Comparison of ENCODE assay signal across 38 cellular contexts in genomic region chr22:29886601-29887000, GRCh38. TPM values are rescaled to one million over a fixed set of nuclear protein-coding genes. Genes with fewer than 3 reads are reported as not detected.
DNase-seq lines count a peak whose midpoint lies in the region; ATAC-seq, FAIRE-seq and TF ChIP-seq lines count a peak whose summit lies in the region.
"Had no signal": no experiment of that assay in that cellular context is flagged by ENCODE, and none has a peak within 500 bp of the region (broad histone marks: within the 10 kb centered on the region; RNA-seq: fewer than 3 reads in every experiment).

No MANE protein-coding gene starts in this region.

- TF ChIP-seq EP300 in SK-N-SH (IDR thresholded peaks at IDR 0.05; ENCODE audit: borderline replicate concordance in 1 of 2, low read depth in 1 of 2, low read length in 1 of 2): no peak

- H3K27me3 ChIP-seq in SK-N-SH (ENCODE audit: insufficient read depth) (no peaks in the 10 kb centered on the region), tibial artery (no peaks in the 10 kb centered on the region)
- H3K27me3 ChIP-seq: adrenal gland, body of pancreas, esophagus muscularis mucosa, heart right ventricle, upper lobe of left lung had no signal

- peaks cover 0 to 3% (median 0%) of the 10 kb centered on the region in 3 donors for H3K36me3 Mint-ChIP-seq in naive thymus-derived CD8-positive, alpha-beta T cell
- H3K36me3 Mint-ChIP-seq: naive B cell; stimulated activated memory B cell treated with anti-CD40 and anti-IgM and Interleukin-4, amounts not matched to agents 10 μg/mL and 1 μg/mL and 100 μg/mL, for 72 hours had no signal

- ATAC-seq in SK-N-SH treated with all-trans-retinoic acid at 6 μM for 48 hours: no peak
- no peak for ATAC-seq in naive thymus-derived CD8-positive, alpha-beta T cell
- ATAC-seq: activated CD4-positive, CD25-positive, alpha-beta regulatory T cell treated with anti-CD3 and anti-CD28 coated beads, Interleukin-2, amount 50 U/mL, for 24 hours; activated T-cell treated with anti-CD3 and anti-CD28 coated beads, Interleukin-2, amount 50 U/mL, for 72 hours; body of pancreas; heart right ventricle; K562; sciatic nerve; stimulated activated memory B cell treated with anti-CD40 and anti-IgM and Interleukin-4, amounts not matched to agents 10 μg/mL and 1 μg/mL and 100 μg/mL, for 72 hours had no signal

- TF ChIP-seq CTCF in SK-N-SH (IDR thresholded peaks at IDR 0.05) (no peak), kidney (IDR thresholded peaks at IDR 0.05; ENCODE audit: borderline replicate concordance, extremely low read depth, insufficient read depth) (no peak), tibial artery (IDR thresholded peaks at IDR 0.05) (no peak)

- DNase-seq in SK-N-SH (no peak), SIG-M5 treated with dmso at 0.1 percent for 504 hours (lab: John Stamatoyannopoulos, UW; ENCODE audit: unreplicated experiment) (peak; percentile 83), kidney (no peak), OCI-M2 (lab: John Stamatoyannopoulos, UW; ENCODE audit: unreplicated experiment) (no peak), tibial artery (no peak)
- no peak for DNase-seq in activated CD4-positive, CD25-positive, alpha-beta regulatory T cell treated with anti-CD3 and anti-CD28 coated beads, Interleukin-2, amount 50 U/mL, for 72 hours
- no peak for DNase-seq in naive thymus-derived CD8-positive, alpha-beta T cell
- DNase-seq: activated CD4-positive, alpha-beta T cell treated with anti-CD3 and anti-CD28 coated beads, Interleukin-2, amount 50 U/mL, for 48 hours; activated naive CD4-positive, alpha-beta T cell treated with Interleukin-2 at 50 U/mL for 16 hours; activated T-cell treated with anti-CD3 and anti-CD28 coated beads, Interleukin-2, amount 50 U/mL, for 72 hours; adrenal gland; body of pancreas; Caco-2; DMS53; foreskin melanocyte; GM23248; heart right ventricle; midbrain; naive B cell; NCI-H1436 treated with DMSO at 0.1 percent for 48 hours; NCI-H2107; NCI-H748 treated with DMSO at 0.1 percent for 48 hours; nucleus accumbens; T-helper 2 cell; upper lobe of left lung had no signal

- no peak for TF ChIP-seq RAD21 in SK-N-SH (IDR thresholded peaks at IDR 0.05; ENCODE audit: low read length)

- peaks cover 6 to 26% (median 18%) of the 10 kb centered on the region in 4 donors for H3K4me1 Mint-ChIP-seq in naive thymus-derived CD8-positive, alpha-beta T cell

- POLR2A ChIA-PET in SK-N-SH (lab: Yijun Ruan, JAX): interaction anchor here (0.6 kb wide), 1 partner anchor 59 kb away, joined by 3 read pairs; no protein-coding TSS in a partner anchor
- POLR2A ChIA-PET in naive thymus-derived CD8-positive, alpha-beta T cell (lab: Charles Lee): no interaction called here

- H3K4me2 ChIP-seq in SK-N-SH: 0 out of 2 replicates have a peak overlapping the region, but pooled peaks have one; percentile 8

- CTCF ChIA-PET in SK-N-SH (lab: Yijun Ruan, JAX): interaction anchor here (1.0 to 2.8 kb wide), 3 partner anchors 57 to 377 kb away, joined by 3 to 12 read pairs (median 3); no protein-coding TSS in a partner anchor

- no peak overlapping the region for H3K4me3 Mint-ChIP-seq in naive thymus-derived CD8-positive, alpha-beta T cell
- H3K4me3 Mint-ChIP-seq: activated T-cell treated with anti-CD3 and anti-CD28 coated beads, Interleukin-2, amount 50 U/mL, for 72 hours; central memory CD8-positive, alpha-beta T cell; dendritic cell treated with granulocyte-macrophage colony-stimulating factor and Interleukin-4, amounts not matched to agents 40 ng/mL and 50 ng/mL, for 4 days; naive B cell; stimulated activated memory B cell treated with anti-CD40 and anti-IgM and Interleukin-4, amounts not matched to agents 10 μg/mL and 1 μg/mL and 100 μg/mL, for 72 hours had no signal

- H4K20me1 ChIP-seq in SK-N-SH (ENCODE audit: insufficient read depth): peaks cover 69% of the 10 kb centered on the region

- H3K36me3 ChIP-seq in SK-N-SH (replicated peaks in 1 of 2; ENCODE audit: control insufficient read depth in 1 of 2, insufficient read depth in 2 of 2, low read length in 1 of 2): peaks cover 0 to 8% of the 10 kb centered on the region in 2 experiments
- no peaks in the 10 kb centered on the region for H3K36me3 ChIP-seq in kidney (ENCODE audit: control insufficient read depth in 1 of 2, insufficient read depth in 2 of 2, low read length in 2 of 2)
- no peaks in the 10 kb centered on the region for H3K36me3 ChIP-seq in tibial artery
- H3K36me3 ChIP-seq: adrenal gland, esophagus muscularis mucosa, heart right ventricle, prostate gland, upper lobe of left lung had no signal

- no peak overlapping the region for H3K4me3 ChIP-seq in SK-N-SH (ENCODE audit: low read depth in 2 of 2, low read length in 1 of 2)
- no peak overlapping the region for H3K4me3 ChIP-seq in kidney (ENCODE audit: low read length in 2 of 2)
- H3K4me3 ChIP-seq in tibial artery: no peak overlapping the region
- H3K4me3 ChIP-seq: body of pancreas, esophagus muscularis mucosa, GM23248, heart right ventricle, K562, prostate gland, SK-N-MC, upper lobe of left lung had no signal

- H3K27ac ChIP-seq in SK-N-SH (ENCODE audit: low read depth in 2 of 2, low read length in 1 of 2): no peak overlapping the region
- H3K27ac ChIP-seq in kidney (ENCODE audit: low read depth in 2 of 2, low read length in 2 of 2): no peak overlapping the region
- H3K27ac ChIP-seq in tibial artery: no peak overlapping the region
- H3K27ac ChIP-seq: 22Rv1, body of pancreas, C4-2B, esophagus muscularis mucosa, GM23248, prostate gland, RWPE1, SK-N-MC had no signal

- peak; percentile 35 for FAIRE-seq in kidney (lab: Jason Lieb, UNC)
- FAIRE-seq: K562 had no signal

- intact Hi-C loops in kidney (cut with DNase I) (no loop called here), tibial artery (cut with DNase I; ENCODE audit: low total_unique reads) (loop anchor here (10.0 kb wide), 1 partner anchor 118 kb away; no protein-coding TSS in a partner anchor)

- H3K9ac ChIP-seq in SK-N-SH (no peak overlapping the region), kidney (ENCODE audit: low read length in 2 of 2) (no peak overlapping the region)
- H3K9ac ChIP-seq: GM23248 had no signal

- no peaks in the 10 kb centered on the region for H3K9me2 ChIP-seq in SK-N-SH

- no peaks in the 10 kb centered on the region for H3K9me3 Mint-ChIP-seq in naive thymus-derived CD8-positive, alpha-beta T cell
- H3K9me3 Mint-ChIP-seq: activated T-cell treated with anti-CD3 and anti-CD28 coated beads, Interleukin-2, amount 50 U/mL, for 72 hours; central memory CD8-positive, alpha-beta T cell; dendritic cell treated with granulocyte-macrophage colony-stimulating factor and Interleukin-4, amounts not matched to agents 40 ng/mL and 50 ng/mL, for 4 days; naive B cell; stimulated activated memory B cell treated with anti-CD40 and anti-IgM and Interleukin-4, amounts not matched to agents 10 μg/mL and 1 μg/mL and 100 μg/mL, for 72 hours had no signal

- H3K4me1 ChIP-seq in SK-N-SH (ENCODE audit: control insufficient read depth in 1 of 2, insufficient read depth in 2 of 2, low read depth in 1 of 2, low read length in 1 of 2) (peaks cover 8 to 19% of the 10 kb centered on the region in 2 experiments; a peak in 3 of 4 replicates), kidney (ENCODE audit: control insufficient read depth in 1 of 2, insufficient read depth in 1 of 2, low read depth in 1 of 2, low read length in 2 of 2) (peaks cover 2 to 11% of the 10 kb centered on the region in 2 donors), tibial artery (peaks cover 0 to 58% (median 19%) of the 10 kb centered on the region in 4 donors)
- H3K4me1 ChIP-seq: prostate gland had no signal

- H3K9me3 ChIP-seq in SK-N-SH (no peaks in the 10 kb centered on the region), kidney (ENCODE audit: control insufficient read depth in 1 of 2, low read length in 2 of 2) (no peaks in the 10 kb centered on the region), tibial artery (no peaks in the 10 kb centered on the region)
- H3K9me3 ChIP-seq: adrenal gland, body of pancreas, Caco-2, esophagus muscularis mucosa, heart right ventricle, prostate gland, upper lobe of left lung had no signal

- H3K27ac Mint-ChIP-seq in naive thymus-derived CD8-positive, alpha-beta T cell: no peak overlapping the region
- H3K27ac Mint-ChIP-seq: activated T-cell treated with anti-CD3 and anti-CD28 coated beads, Interleukin-2, amount 50 U/mL, for 72 hours; dendritic cell treated with granulocyte-macrophage colony-stimulating factor and Interleukin-4, amounts not matched to agents 40 ng/mL and 50 ng/mL, for 4 days; naive B cell; stimulated activated memory B cell treated with anti-CD40 and anti-IgM and Interleukin-4, amounts not matched to agents 10 μg/mL and 1 μg/mL and 100 μg/mL, for 72 hours had no signal

- H3K79me2 ChIP-seq in SK-N-SH (ENCODE audit: insufficient read depth): peaks cover 82% of the 10 kb centered on the region

- peaks cover 4% of the 10 kb centered on the region for H3F3A ChIP-seq in SK-N-SH (replicated peaks; ENCODE audit: insufficient read depth)

- no peak overlapping the region for H2AFZ ChIP-seq in SK-N-SH (ENCODE audit: low read depth)
- H2AFZ ChIP-seq: GM23248 had no signal

- no peaks in the 10 kb centered on the region for H3K27me3 Mint-ChIP-seq in naive thymus-derived CD8-positive, alpha-beta T cell
- H3K27me3 Mint-ChIP-seq: central memory CD8-positive, alpha-beta T cell; dendritic cell treated with granulocyte-macrophage colony-stimulating factor and Interleukin-4, amounts not matched to agents 40 ng/mL and 50 ng/mL, for 4 days; naive B cell; stimulated activated memory B cell treated with anti-CD40 and anti-IgM and Interleukin-4, amounts not matched to agents 10 μg/mL and 1 μg/mL and 100 μg/mL, for 72 hours had no signal

- 100% methylated on average over 1 of the region's 1 CpG for WGBS in SK-N-SH (ENCODE audit: low lambda C conversion rate)

TF ChIP-seq in SK-N-SH, 30 proteins besides CTCF, POLR2A, EP300 and RAD21 (continues in another document):
- no peak for TF ChIP-seq TEAD4 (IDR thresholded peaks at IDR 0.05; ENCODE audit: borderline replicate concordance, insufficient read depth)

RNA-seq across cellular contexts. Expression of gene MTMR3, which starts 3.6 kb away (rescaled TPM):
- polyA plus RNA-seq in SK-N-SH (2012; rRNA removed) (20.4 and 26.0 TPM in 2 replicates), kidney (ENCODE audit: insufficient read depth, low read depth, low replicate concordance) (9.6 TPM)
- polyA plus RNA-seq in SK-N-SH (2012; cell fraction: cytosol; rRNA removed): 10.1 and 11.9 TPM in 2 replicates
- 97.2 and 107 TPM in 2 replicates for polyA plus RNA-seq in SK-N-SH (2012; cell fraction: nucleus; rRNA removed)
- 56.2 TPM for total RNA-seq in kidney
- 10 to 100 TPM; 61.4 to 68.7 TPM for total RNA-seq in naive thymus-derived CD8-positive, alpha-beta T cell
- polyA plus RNA-seq in naive thymus-derived CD8-positive, alpha-beta T cell: 10 to 100 TPM; 13.4 to 20.9 (median 14.9) TPM

RNA-seq across cellular contexts. Expression of gene ASCC2, which starts 48.5 kb away (rescaled TPM):
- polyA plus RNA-seq in SK-N-SH (2012; rRNA removed): 78.6 and 82.0 TPM in 2 replicates
- 42.9 and 56.0 TPM in 2 replicates for polyA plus RNA-seq in SK-N-SH (2012; cell fraction: cytosol; rRNA removed)
- polyA plus RNA-seq in SK-N-SH (2012; cell fraction: nucleus; rRNA removed): 129 and 131 TPM in 2 replicates
- 51.3 TPM for total RNA-seq in kidney
- polyA plus RNA-seq in kidney (ENCODE audit: insufficient read depth, low read depth, low replicate concordance): 41.9 TPM
- 10 to 100 TPM; 86.5 to 87.7 TPM for total RNA-seq in naive thymus-derived CD8-positive, alpha-beta T cell
- 10 to 100 TPM; 41.2 to 72.7 (median 55.0) TPM for polyA plus RNA-seq in naive thymus-derived CD8-positive, alpha-beta T cell
